In the genomic region with DNA sequence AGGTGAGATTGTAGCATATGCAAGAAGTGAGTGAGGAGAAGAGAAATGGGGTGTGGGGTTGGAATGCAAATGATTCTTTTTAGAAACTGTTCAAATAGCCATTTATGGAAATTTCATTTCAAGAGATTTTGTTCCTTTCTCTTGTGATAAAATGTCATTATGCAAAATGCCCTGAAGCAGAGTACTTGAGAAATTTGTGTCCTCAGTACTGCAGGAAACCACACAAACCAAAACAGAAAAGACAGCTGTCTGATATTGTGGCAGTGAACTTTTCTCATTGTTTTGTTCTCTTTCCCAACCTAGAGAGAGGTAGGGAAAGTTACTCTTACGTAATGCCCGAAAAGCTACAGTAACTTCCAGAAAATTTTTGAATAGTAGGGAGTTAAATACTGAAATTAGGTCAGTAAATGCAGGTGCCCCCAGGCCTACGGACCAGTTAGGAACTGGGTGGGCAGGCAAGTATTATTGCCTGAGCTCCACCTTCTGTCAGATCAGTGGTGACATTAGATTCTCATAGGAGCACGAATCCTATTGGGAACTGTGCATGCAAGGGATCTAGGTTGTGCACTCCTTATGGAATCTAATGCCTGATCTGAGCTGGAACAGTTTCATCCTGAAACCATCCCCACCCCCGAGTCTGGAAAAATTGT, we compare ENCODE assay signal across 10 cellular contexts. TPM values are rescaled to one million over a fixed set of nuclear protein-coding genes. Genes with fewer than 3 reads are reported as not detected.
A peak's percentile ranks its signal among the peaks of the same experiment; 100 is the strongest.
DNase-seq lines count a peak whose midpoint lies in the region; ATAC-seq, FAIRE-seq and TF ChIP-seq lines count a peak whose summit lies in the region.
"Had no signal": no experiment of that assay in that cellular context is flagged by ENCODE, and none has a peak within 500 bp of the region (broad histone marks: within the 10 kb centered on the region; RNA-seq: fewer than 3 reads in every experiment).

No MANE protein-coding gene starts in this region.

- intact Hi-C loops in CD4-positive, alpha-beta memory T cell (cut with micrococcal nuclease): loop anchor here (10.0 kb wide), 1 partner anchor 220 kb away; no protein-coding TSS in a partner anchor
- intact Hi-C loops in testis (cut with DNase I; ENCODE audit: low total_unique reads): no loop called here

- TF ChIP-seq POLR2A in testis (IDR thresholded peaks at IDR 0.05): no peak

- no peak overlapping the region for H3K4me3 ChIP-seq in CD4-positive, alpha-beta memory T cell (ENCODE audit: low read length in 2 of 2)
- no peak overlapping the region for H3K4me3 ChIP-seq in adipocyte (ENCODE audit: low read length)
- H3K4me3 ChIP-seq in testis: no peak overlapping the region

- peak overlapping the region; percentile 58 for H3K9ac ChIP-seq in adipocyte (ENCODE audit: low read length)

- H3K36me3 ChIP-seq in CD4-positive, alpha-beta memory T cell (ENCODE audit: insufficient read depth, low read length): peaks cover 8% of the 10 kb centered on the region
- peaks cover 86% of the 10 kb centered on the region for H3K36me3 ChIP-seq in adipocyte (ENCODE audit: control insufficient read depth, insufficient read depth, low read length, severe bottlenecking)
- no peaks in the 10 kb centered on the region for H3K36me3 ChIP-seq in testis (ENCODE audit: low read depth, missing control alignments)

- POLR2A ChIA-PET in CD4-positive, alpha-beta memory T cell (lab: Charles Lee; ENCODE audit: partially characterized antibody): no interaction called here

- DNase-seq in CD4-positive, alpha-beta memory T cell: peak in 3 of 5 donors; percentile 6 to 7 (median 6)
- DNase-seq in adipocyte (ENCODE audit: low read depth): peak; percentile 63
- DNase-seq in stimulated activated effector memory CD8-positive, alpha-beta T cell treated with anti-CD3 and anti-CD28 coated beads, Interleukin-12 subunit alpha, Interleukin-12 subunit beta, amount 100 ng/mL, for 72 hours (ENCODE audit: low spot score in 2 of 2): no peak
- DNase-seq in frontal cortex (ENCODE audit: low spot score in 2 of 2): no peak
- DNase-seq in stimulated activated CD4-positive, alpha-beta T cell treated with anti-CD3 and anti-CD28 coated beads, Interleukin-1b, Interleukin-23, amount 100 ng/mL, for 48 hours: no peak
- no peak for DNase-seq in testis
- DNase-seq: right cardiac atrium had no signal

- ATAC-seq in GM19395 (IDR thresholded peaks at IDR 0.05; ENCODE audit: unreplicated experiment): peak; percentile 95
- ATAC-seq in HG03135 (IDR thresholded peaks at IDR 0.05; ENCODE audit: unreplicated experiment): peak; percentile 89
- ATAC-seq in stimulated activated effector memory CD8-positive, alpha-beta T cell treated with anti-CD3 and anti-CD28 coated beads, Interleukin-12 subunit alpha, Interleukin-12 subunit beta, amount 100 ng/mL, for 72 hours: no peak

- H3K4me3 Mint-ChIP-seq in CD4-positive, alpha-beta memory T cell: peak overlapping the region in 6 of 8 donors; percentile 0 to 65 (median 18)
- no peak overlapping the region for H3K4me3 Mint-ChIP-seq in stimulated activated effector memory CD8-positive, alpha-beta T cell treated with anti-CD3 and anti-CD28 coated beads, Interleukin-12 subunit alpha, Interleukin-12 subunit beta, amount 100 ng/mL, for 72 hours

- TF ChIP-seq CTCF in testis (IDR thresholded peaks at IDR 0.05): no peak

- H3K27ac ChIP-seq in CD4-positive, alpha-beta memory T cell (ENCODE audit: low read depth, low read length): no peak overlapping the region
- peak overlapping the region in 1 of 2 donors; percentile 0 for H3K27ac ChIP-seq in testis

- H3K27ac Mint-ChIP-seq in CD4-positive, alpha-beta memory T cell: peak overlapping the region; percentile 0 to 87 (median 64)
- H3K27ac Mint-ChIP-seq in stimulated activated effector memory CD8-positive, alpha-beta T cell treated with anti-CD3 and anti-CD28 coated beads, Interleukin-12 subunit alpha, Interleukin-12 subunit beta, amount 100 ng/mL, for 72 hours: no peak overlapping the region

- CTCF ChIA-PET in CD4-positive, alpha-beta memory T cell (lab: Charles Lee; ENCODE audit: partially characterized antibody): interaction anchor here (1.6 kb wide), 1 partner anchor 9 kb away, joined by 5 read pairs; no protein-coding TSS in a partner anchor

- no peak for FAIRE-seq in frontal cortex (lab: Jason Lieb, UNC)
- FAIRE-seq: endothelial cell of umbilical vein had no signal

- peaks cover 48 to 63% of the 10 kb centered on the region in 2 donors for H3K36me3 Mint-ChIP-seq in CD4-positive, alpha-beta memory T cell
- peaks cover 61% of the 10 kb centered on the region for H3K36me3 Mint-ChIP-seq in stimulated activated effector memory CD8-positive, alpha-beta T cell treated with anti-CD3 and anti-CD28 coated beads, Interleukin-12 subunit alpha, Interleukin-12 subunit beta, amount 100 ng/mL, for 72 hours

- H3K27me3 Mint-ChIP-seq in CD4-positive, alpha-beta memory T cell: no peaks in the 10 kb centered on the region

- peaks cover 25% of the 10 kb centered on the region for H3K4me1 ChIP-seq in CD4-positive, alpha-beta memory T cell (ENCODE audit: insufficient read depth, low read length)
- peaks cover 54% of the 10 kb centered on the region for H3K4me1 ChIP-seq in adipocyte (ENCODE audit: control insufficient read depth, insufficient read depth, low read length)
- H3K4me1 ChIP-seq in testis: no peaks in the 10 kb centered on the region

- 65 to 72% methylated on average over 5 of the region's 5 CpGs for WGBS in testis, 2 donors

- H3K9me3 Mint-ChIP-seq in CD4-positive, alpha-beta memory T cell: no peaks in the 10 kb centered on the region
- no peaks in the 10 kb centered on the region for H3K9me3 Mint-ChIP-seq in stimulated activated effector memory CD8-positive, alpha-beta T cell treated with anti-CD3 and anti-CD28 coated beads, Interleukin-12 subunit alpha, Interleukin-12 subunit beta, amount 100 ng/mL, for 72 hours

- H3K4me1 Mint-ChIP-seq in CD4-positive, alpha-beta memory T cell: peaks cover 32 to 60% (median 42%) of the 10 kb centered on the region in 4 donors
- peaks cover 13% of the 10 kb centered on the region for H3K4me1 Mint-ChIP-seq in stimulated activated effector memory CD8-positive, alpha-beta T cell treated with anti-CD3 and anti-CD28 coated beads, Interleukin-12 subunit alpha, Interleukin-12 subunit beta, amount 100 ng/mL, for 72 hours

- no peaks in the 10 kb centered on the region for H3K9me3 ChIP-seq in CD4-positive, alpha-beta memory T cell (ENCODE audit: control insufficient read depth in 1 of 2, low read length in 2 of 2)
- H3K9me3 ChIP-seq in adipocyte (ENCODE audit: control insufficient read depth, low read length) (no peaks in the 10 kb centered on the region), testis (no peaks in the 10 kb centered on the region)

- no peaks in the 10 kb centered on the region for H3K27me3 ChIP-seq in CD4-positive, alpha-beta memory T cell (ENCODE audit: insufficient read depth, low read length)
- no peaks in the 10 kb centered on the region for H3K27me3 ChIP-seq in adipocyte (replicated peaks; ENCODE audit: control insufficient read depth, insufficient read depth, low read length)
- no peaks in the 10 kb centered on the region for H3K27me3 ChIP-seq in testis

RNA-seq across cellular contexts. Expression of a gene that starts 34.0 kb away (rescaled TPM):
- 10 to 100 TPM; 42.1 to 51.1 TPM for total RNA-seq in CD4-positive, alpha-beta memory T cell
- 10 to 100 TPM; 57.8 to 75.9 TPM for polyA plus RNA-seq in CD4-positive, alpha-beta memory T cell
- 54.6 TPM for total RNA-seq in frontal cortex
- total RNA-seq in testis: 10 to 100 TPM; 50.2 to 57.3 TPM
- polyA plus RNA-seq in testis (ENCODE audit: insufficient read depth, low read depth, low replicate concordance): 63.7 TPM

Comparison
In these comparisons a context has a peak if more than half of its experiments do, and no peak if none do; other contexts are left out.
1. DNase-seq: peak in CD4-positive, alpha-beta memory T cell (3 of 5) and adipocyte (single experiment); none in stimulated activated effector memory CD8-positive, alpha-beta T cell treated with anti-CD3 and anti-CD28 coated beads, Interleukin-12 subunit alpha, Interleukin-12 subunit beta, amount 100 ng/mL, for 72 hours (0 of 2), frontal cortex (0 of 2), stimulated activated CD4-positive, alpha-beta T cell treated with anti-CD3 and anti-CD28 coated beads, Interleukin-1b, Interleukin-23, amount 100 ng/mL, for 48 hours (single experiment) and testis (single experiment).